19 cellular contexts compared by ENCODE assay signal in genomic region chr11:82757660-82758301, GRCh38. TPM values are rescaled to one million over a fixed set of nuclear protein-coding genes. Genes with fewer than 3 reads are reported as not detected.
DNase-seq lines count a peak whose midpoint lies in the region; ATAC-seq, FAIRE-seq and TF ChIP-seq lines count a peak whose summit lies in the region.
"Had no signal": no experiment of that assay in that cellular context is flagged by ENCODE, and none has a peak within 500 bp of the region (broad histone marks: within the 10 kb centered on the region; RNA-seq: fewer than 3 reads in every experiment).

No MANE protein-coding gene starts in this region.

- TF ChIP-seq POLR2A in upper lobe of left lung (IDR thresholded peaks at IDR 0.05): no peak

- ATAC-seq in GM18502 (IDR thresholded peaks at IDR 0.05; ENCODE audit: poor library complexity, unreplicated experiment) (peak; percentile 46), HG02798 (IDR thresholded peaks at IDR 0.05; ENCODE audit: poor library complexity, unreplicated experiment) (peak; percentile 49), pancreas (peak in 2 of 4 donors; percentile 12 to 24), upper lobe of left lung (ENCODE audit: low FRiP score in 2 of 2) (no peak)
- ATAC-seq in central memory CD8-positive, alpha-beta T cell (replicated peaks; ENCODE audit: extremely low read depth, poor library complexity, severe bottlenecking): no peak
- ATAC-seq: Panc1 had no signal

- H3K27me3 Mint-ChIP-seq in central memory CD8-positive, alpha-beta T cell: peaks cover 5% of the 10 kb centered on the region

- no peaks in the 10 kb centered on the region for H3K36me3 ChIP-seq in pancreas
- H3K36me3 ChIP-seq in upper lobe of left lung: no peaks in the 10 kb centered on the region
- H3K36me3 ChIP-seq: spleen had no signal

- H3K27me3 ChIP-seq in pancreas: no peaks in the 10 kb centered on the region
- no peaks in the 10 kb centered on the region for H3K27me3 ChIP-seq in upper lobe of left lung
- H3K27me3 ChIP-seq: spleen had no signal

- intact Hi-C loops in pancreas (cut with DNase I): no loop called here

- FAIRE-seq in pancreas (lab: Jason Lieb, UNC): no peak
- FAIRE-seq: endothelial cell of umbilical vein had no signal

- H3K36me3 Mint-ChIP-seq in central memory CD8-positive, alpha-beta T cell (ENCODE audit: insufficient read depth): no peaks in the 10 kb centered on the region
- H3K36me3 Mint-ChIP-seq: activated naive CD4-positive, alpha-beta T cell treated with anti-CD3 and anti-CD28 coated beads, Interleukin-2, amount 50 U/mL, for 72 hours; CD14-positive monocyte; WTC11 had no signal

- TF ChIP-seq CTCF in pancreas (IDR thresholded peaks at IDR 0.05) (no peak), upper lobe of left lung (IDR thresholded peaks at IDR 0.05) (no peak)

- H3K4me3 ChIP-seq in pancreas (no peak overlapping the region), upper lobe of left lung (no peak overlapping the region)

- H3K4me1 Mint-ChIP-seq in central memory CD8-positive, alpha-beta T cell: peaks cover 6% of the 10 kb centered on the region
- H3K4me1 Mint-ChIP-seq: CD14-positive monocyte had no signal

- no peak overlapping the region for H3K27ac Mint-ChIP-seq in central memory CD8-positive, alpha-beta T cell (ENCODE audit: low read depth)
- H3K27ac Mint-ChIP-seq: CD14-positive monocyte, WTC11 had no signal

- no peaks in the 10 kb centered on the region for H3K9me3 Mint-ChIP-seq in central memory CD8-positive, alpha-beta T cell
- H3K9me3 Mint-ChIP-seq: activated naive CD4-positive, alpha-beta T cell treated with anti-CD3 and anti-CD28 coated beads, Interleukin-2, amount 50 U/mL, for 72 hours; WTC11 had no signal

- peaks cover 0 to 12% (median 8%) of the 10 kb centered on the region in 3 donors for H3K4me1 ChIP-seq in pancreas
- no peaks in the 10 kb centered on the region for H3K4me1 ChIP-seq in upper lobe of left lung

- no peak for DNase-seq in central memory CD8-positive, alpha-beta T cell (ENCODE audit: low spot score in 2 of 2)
- DNase-seq in pancreas (no peak), upper lobe of left lung (no peak), NCI-H526 (lab: John Stamatoyannopoulos, UW) (no peak), NCI-H1105 (lab: John Stamatoyannopoulos, UW) (no peak)
- DNase-seq: central memory CD4-positive, alpha-beta T cell; NCI-H1436; NCI-H510A; spleen; stimulated activated naive CD4-positive, alpha-beta T cell treated with Interleukin-2 at 50 U/mL for 16 hours had no signal

- no peak for TF ChIP-seq EP300 in upper lobe of left lung (IDR thresholded peaks at IDR 0.05)

- peak overlapping the region in 3 of 4 donors; percentile 1 to 58 (median 38) for H3K27ac ChIP-seq in pancreas
- H3K27ac ChIP-seq in upper lobe of left lung: no peak overlapping the region
- H3K27ac ChIP-seq: HL-60 had no signal

- no peaks in the 10 kb centered on the region for H3K9me3 ChIP-seq in pancreas
- H3K9me3 ChIP-seq in upper lobe of left lung: no peaks in the 10 kb centered on the region
- H3K9me3 ChIP-seq: spleen had no signal

- H3K4me3 Mint-ChIP-seq in central memory CD8-positive, alpha-beta T cell: peak overlapping the region; percentile 43
- H3K4me3 Mint-ChIP-seq: CD14-positive monocyte, WTC11 had no signal

- WGBS in pancreas, 2 donors: 45 to 54% methylated on average over 2 of the region's 2 CpGs
- WGBS in upper lobe of left lung, 2 donors: 63 to 67% methylated on average over 2 of the region's 2 CpGs

RNA-seq across cellular contexts. Expression of gene FAM181B, which starts 24.1 kb away (rescaled TPM):
- under 1 TPM; 0.46 to 0.67 (median 0.50) TPM for total RNA-seq in pancreas
- polyA plus RNA-seq in pancreas: under 1 TPM; 0.49 to 0.57 TPM
- total RNA-seq in upper lobe of left lung: under 1 TPM in 1 of 6 donors, not detected in 5; 0.13 TPM
- total RNA-seq: activated naive CD4-positive, alpha-beta T cell treated with anti-CD3 and anti-CD28 coated beads, Interleukin-2, amount 50 U/mL, for 72 hours; endothelial cell of umbilical vein; lung microvascular endothelial cell had no signal
- polyA plus RNA-seq: CD14-positive monocyte, endothelial cell of umbilical vein had no signal

Comparison
In these comparisons a context has a peak if more than half of its experiments do, and no peak if none do; other contexts are left out.
1. ATAC-seq: peak in GM18502 (single experiment) and HG02798 (single experiment); none in central memory CD8-positive, alpha-beta T cell (single experiment) and upper lobe of left lung (0 of 2).
2. H3K27ac ChIP-seq: peak in pancreas (3 of 4); none in upper lobe of left lung (0 of 4).